Comparison of ENCODE assay signal across 12 cellular contexts in genomic region chr2:85647823-85648526, GRCh38. TPM values are rescaled to one million over a fixed set of nuclear protein-coding genes. Genes with fewer than 3 reads are reported as not detected.
DNase-seq lines count a peak whose midpoint lies in the region; ATAC-seq, FAIRE-seq and TF ChIP-seq lines count a peak whose summit lies in the region.
"Had no signal": no experiment of that assay in that cellular context is flagged by ENCODE, and none has a peak within 500 bp of the region (broad histone marks: within the 10 kb centered on the region; RNA-seq: fewer than 3 reads in every experiment).

No MANE protein-coding gene starts in this region.

- H3K27ac ChIP-seq in A549 (peak overlapping the region; percentile 80 to 91), ascending aorta (peak overlapping the region; percentile 63 to 64)
- H3K27ac ChIP-seq: esophagus muscularis mucosa, ovary had no signal

- H3K4me1 ChIP-seq in A549: peaks cover 52% of the 10 kb centered on the region
- no peaks in the 10 kb centered on the region for H3K4me1 ChIP-seq in ascending aorta

- TF ChIP-seq RAD21 in A549 (conservative IDR thresholded peaks at IDR 0.05 in 1 of 2, IDR thresholded peaks at IDR 0.05 in 1 of 2): no peak

- no peak for TF ChIP-seq EP300 in A549 (IDR thresholded peaks at IDR 0.05)

- TF ChIP-seq CTCF in A549 (IDR thresholded peaks at IDR 0.05): no peak
- no peak for TF ChIP-seq CTCF in ascending aorta (IDR thresholded peaks at IDR 0.05)
- no peak for TF ChIP-seq CTCF in lower leg skin (IDR thresholded peaks at IDR 0.05)

- intact Hi-C loops in ascending aorta (cut with DNase I) (no loop called here), lower leg skin (cut with DNase I; ENCODE audit: low total_unique reads) (loop anchor here (10.0 kb wide), 1 partner anchor 167 kb away; no protein-coding TSS in a partner anchor)

- 93% methylated on average over 10 of the region's 10 CpGs for WGBS in A549 (ENCODE audit: missing lambda C conversion rate)
- 88 to 89% methylated on average over 10 of the region's 10 CpGs for WGBS in lower leg skin, 2 donors

- CTCF ChIA-PET in A549 (lab: Yijun Ruan, JAX): interaction anchor here (0.6 to 8.8 kb wide), 22 partner anchors 11 to 431 kb away, joined by 3 to 126 read pairs (median 6); partner anchors contain the start of gene SFTPB

- ATAC-seq in A549: no peak
- ATAC-seq in GM19324 (IDR thresholded peaks at IDR 0.05; ENCODE audit: low FRiP score, unreplicated experiment): peak; percentile 45
- peak; percentile 59 for ATAC-seq in HG03135 (IDR thresholded peaks at IDR 0.05; ENCODE audit: unreplicated experiment)
- ATAC-seq in GM18873 (IDR thresholded peaks at IDR 0.05; ENCODE audit: low FRiP score, unreplicated experiment): no peak

- H3K27me3 ChIP-seq in ascending aorta: no peaks in the 10 kb centered on the region
- H3K27me3 ChIP-seq: esophagus muscularis mucosa, ovary had no signal

- DNase-seq in A549 (ENCODE audit: low read depth in 1 of 2, low spot score in 1 of 2) (no peak), ascending aorta (ENCODE audit: low spot score in 2 of 2) (no peak), middle frontal gyrus (ENCODE audit: extremely low spot score, low spot score) (no peak), NCI-H82 (lab: John Stamatoyannopoulos, UW) (no peak), lower leg skin (ENCODE audit: low spot score in 2 of 2) (no peak)
- DNase-seq: ovary had no signal

- no peak for FAIRE-seq in A549 (lab: Jason Lieb, UNC)
- FAIRE-seq: islet of Langerhans, RCC 7860 had no signal

- H3K4me2 ChIP-seq in A549: peak overlapping the region; percentile 55; the same call in 2 of the 3 replicates

- H3K9me3 ChIP-seq in A549 (no peaks in the 10 kb centered on the region), ascending aorta (no peaks in the 10 kb centered on the region)
- H3K9me3 ChIP-seq: esophagus muscularis mucosa, ovary had no signal

- H3K4me3 ChIP-seq in A549 (no peak overlapping the region), ascending aorta (no peak overlapping the region), lower leg skin (ENCODE audit: low read depth, poor library complexity, severe bottlenecking) (no peak overlapping the region)
- H3K4me3 ChIP-seq: esophagus muscularis mucosa, ovary had no signal

- TF ChIP-seq POLR2A in A549 (IDR thresholded peaks at IDR 0.05; ENCODE audit: low read length) (no peak), lower leg skin (IDR thresholded peaks at IDR 0.05) (no peak)

- POLR2A ChIA-PET in A549 (lab: Yijun Ruan, JAX): interaction anchor here (1.5 kb wide), 1 partner anchor 10 kb away, joined by 4 read pairs; no protein-coding TSS in a partner anchor

- peaks cover 74 to 93% of the 10 kb centered on the region in 2 donors for H3K36me3 ChIP-seq in ascending aorta
- H3K36me3 ChIP-seq: ovary had no signal

TF ChIP-seq in A549, 52 proteins besides CTCF, POLR2A, EP300 and RAD21:
- TF ChIP-seq ZFP36 (IDR thresholded peaks at IDR 0.05; ENCODE audit: borderline replicate concordance, partially characterized antibody) (no peak), HEYL (CRISPR knock-in tag; IDR thresholded peaks at IDR 0.05) (no peak), NFE2L2 (conservative IDR thresholded peaks at IDR 0.05; ENCODE audit: low read length) (no peak), RFX5 (IDR thresholded peaks at IDR 0.05) (no peak), ZC3H11A (IDR thresholded peaks at IDR 0.05) (no peak), ELK1 (IDR thresholded peaks at IDR 0.05; ENCODE audit: low read depth, low read length) (no peak), HMGXB4 (CRISPR knock-in tag; IDR thresholded peaks at IDR 0.05; ENCODE audit: borderline replicate concordance) (no peak), EHF (CRISPR knock-in tag; IDR thresholded peaks at IDR 0.05) (no peak), E2F6 (IDR thresholded peaks at IDR 0.05; ENCODE audit: borderline replicate concordance, low read depth) (no peak), EHMT2 (IDR thresholded peaks at IDR 0.05; ENCODE audit: low read depth) (no peak), NPAS2 (CRISPR knock-in tag; IDR thresholded peaks at IDR 0.05; ENCODE audit: borderline replicate concordance) (no peak), CEBPB (IDR thresholded peaks at IDR 0.05) (no peak), TFCP2L1 (CRISPR knock-in tag; IDR thresholded peaks at IDR 0.05) (no peak), FOSB (CRISPR knock-in tag; IDR thresholded peaks at IDR 0.05) (no peak)

RNA-seq across cellular contexts. Expression of gene SFTPB, which starts 20.0 kb away (rescaled TPM):
- not detected in 2 replicates for polyA plus RNA-seq in A549 (2011; rRNA removed)
- polyA plus RNA-seq in A549 (2012; cell fraction: cytosol; rRNA removed): 0.01 TPM in 1 of 2 replicates, not detected in the other
- not detected in 2 replicates for polyA plus RNA-seq in A549 (2012; cell fraction: nucleus; rRNA removed)
- 0.08 TPM in 1 of 3 replicates, not detected in the others for polyA plus RNA-seq in A549 (2017; fragmentation: RNase III; extraction: RNeasy Plus Mini Kit Qiagen cat#74134 plus additional on column Dnase treatment)
- not detected in 2 replicates for polyA minus RNA-seq in A549 (2011; rRNA and poly(A)+ RNA removed)
- total RNA-seq in ascending aorta: not detected
- total RNA-seq in lower leg skin: not detected

RNA-seq across cellular contexts. Expression of gene USP39, which starts 32.0 kb away (rescaled TPM):
- polyA plus RNA-seq in A549 (2011; rRNA removed) (90.4 and 103 TPM in 2 replicates), A549 (2017; fragmentation: RNase III; extraction: RNeasy Plus Mini Kit Qiagen cat#74134 plus additional on column Dnase treatment) (78.7 to 91.0 TPM (median 82.8 TPM) in 3 replicates)
- polyA plus RNA-seq in A549 (2012; cell fraction: cytosol; rRNA removed): 79.0 and 87.3 TPM in 2 replicates
- 107 and 135 TPM in 2 replicates for polyA plus RNA-seq in A549 (2012; cell fraction: nucleus; rRNA removed)
- polyA minus RNA-seq in A549 (2011; rRNA and poly(A)+ RNA removed): 82.5 and 94.8 TPM in 2 replicates
- total RNA-seq in ascending aorta (81.1 TPM), lower leg skin (100 to 1,000 TPM in 1 of 4 donors, 10 to 100 TPM in 3; 45.6 to 160 (median 67.9) TPM)

RNA-seq across cellular contexts. Expression of gene C2orf68, which starts 36.1 kb away (rescaled TPM):
- polyA plus RNA-seq in A549 (2011; rRNA removed): 48.3 and 57.4 TPM in 2 replicates
- polyA plus RNA-seq in A549 (2012; cell fraction: cytosol; rRNA removed): 21.9 and 26.3 TPM in 2 replicates
- polyA plus RNA-seq in A549 (2012; cell fraction: nucleus; rRNA removed): 22.0 and 27.8 TPM in 2 replicates
- 22.8 to 26.1 TPM (median 25.9 TPM) in 3 replicates for polyA plus RNA-seq in A549 (2017; fragmentation: RNase III; extraction: RNeasy Plus Mini Kit Qiagen cat#74134 plus additional on column Dnase treatment)
- polyA minus RNA-seq in A549 (2011; rRNA and poly(A)+ RNA removed): 71.1 and 77.7 TPM in 2 replicates
- 1.6 TPM for total RNA-seq in ascending aorta
- total RNA-seq in lower leg skin: 10 to 100 TPM; 15.1 to 41.1 (median 19.0) TPM

RNA-seq across cellular contexts. Expression of gene TMEM150A, which starts 45.5 kb away (rescaled TPM):
- polyA plus RNA-seq in A549 (2011; rRNA removed): 8.5 and 14.0 TPM in 2 replicates
- 9.4 and 12.9 TPM in 2 replicates for polyA plus RNA-seq in A549 (2012; cell fraction: cytosol; rRNA removed)
- polyA plus RNA-seq in A549 (2012; cell fraction: nucleus; rRNA removed): 34.4 and 36.3 TPM in 2 replicates
- polyA plus RNA-seq in A549 (2017; fragmentation: RNase III; extraction: RNeasy Plus Mini Kit Qiagen cat#74134 plus additional on column Dnase treatment): 8.0 to 10.9 TPM (median 10.6 TPM) in 3 replicates
- polyA minus RNA-seq in A549 (2011; rRNA and poly(A)+ RNA removed): 7.4 and 11.9 TPM in 2 replicates
- total RNA-seq in ascending aorta: 26.7 TPM
- 10 to 100 TPM in 2 of 4 donors, 1 to 10 TPM in 2; 5.8 to 13.7 (median 9.5) TPM for total RNA-seq in lower leg skin

RNA-seq across cellular contexts. Expression of gene GNLY, which starts 46.2 kb away (rescaled TPM):
- not detected in 2 replicates for polyA plus RNA-seq in A549 (2011; rRNA removed)
- not detected in 2 replicates for polyA plus RNA-seq in A549 (2012; cell fraction: cytosol; rRNA removed)
- 0.12 and 0.15 TPM in 2 replicates for polyA plus RNA-seq in A549 (2012; cell fraction: nucleus; rRNA removed)
- not detected in 3 replicates for polyA plus RNA-seq in A549 (2017; fragmentation: RNase III; extraction: RNeasy Plus Mini Kit Qiagen cat#74134 plus additional on column Dnase treatment)
- not detected in 2 replicates for polyA minus RNA-seq in A549 (2011; rRNA and poly(A)+ RNA removed)
- not detected for total RNA-seq in ascending aorta
- 1 to 10 TPM in 2 of 4 donors, under 1 TPM in 1, not detected in 1; 0.42 to 3.6 (median 1.3) TPM for total RNA-seq in lower leg skin

Comparison
In these comparisons a context has a peak if more than half of its experiments do, and no peak if none do; other contexts are left out.
1. ATAC-seq: peak in GM19324 (single experiment) and HG03135 (single experiment); none in A549 (0 of 2) and GM18873 (single experiment).